ENCODE assay signal across 8 cellular contexts in genomic region chr14:75981426-75981825, GRCh38. TPM values are rescaled to one million over a fixed set of nuclear protein-coding genes. Genes with fewer than 3 reads are reported as not detected.
DNase-seq lines count a peak whose midpoint lies in the region; ATAC-seq and TF ChIP-seq lines count a peak whose summit lies in the region.

No MANE protein-coding gene starts in this region.

- no peaks in the 10 kb centered on the region for H4K20me1 ChIP-seq in PC-3 (ENCODE audit: low read length)

- peak; percentile 19; the same call in 1 of the 2 replicates for TF ChIP-seq CTCF in PC-3 (conservative IDR thresholded peaks at IDR 0.05; ENCODE audit: low read depth, low read length)

- H3K27ac Mint-ChIP-seq in memory B cell = peak overlapping the region; percentile 85

- H3K9ac ChIP-seq in PC-3 (ENCODE audit: low read length) (peak overlapping the region; percentile 96), stomach smooth muscle (ENCODE audit: low read length in 2 of 2) (peak overlapping the region; percentile 78 to 89)

- no peaks in the 10 kb centered on the region for H3K36me3 Mint-ChIP-seq in memory B cell

- no peaks in the 10 kb centered on the region for H3K27me3 ChIP-seq in PC-3 (ENCODE audit: low read length)
- no peaks in the 10 kb centered on the region for H3K27me3 ChIP-seq in stomach smooth muscle (ENCODE audit: control insufficient read depth in 1 of 2, insufficient read depth in 2 of 2, low read length in 2 of 2)

- H3K9me3 Mint-ChIP-seq in memory B cell = no peaks in the 10 kb centered on the region

- DNase-seq in activated CD4-positive, alpha-beta T cell treated with anti-CD3 and anti-CD28 coated beads for 48 hours = peak; percentile 58
- no peak for DNase-seq in activated CD4-positive, alpha-beta T cell treated with anti-CD3 and anti-CD28 coated beads, Interleukin-2, amount 50 U/mL, for 1 hour
- DNase-seq in PC-3 (no peak), caudate nucleus (lab: John Stamatoyannopoulos, UW) (peak in 15 of 61 donors; percentile 19 to 74 (median 56)), memory B cell (ENCODE audit: low spot score in 2 of 2) (peak; percentile 20 to 32), RPMI8226 (no peak)

- H3K4me2 ChIP-seq in PC-3 (ENCODE audit: low read length) = peak overlapping the region; percentile 99

- H3K36me3 ChIP-seq in PC-3 (ENCODE audit: low read depth, low read length) = no peaks in the 10 kb centered on the region
- H3K36me3 ChIP-seq in stomach smooth muscle (ENCODE audit: control insufficient read depth in 2 of 2, insufficient read depth in 2 of 2, low read length in 2 of 2) = no peaks in the 10 kb centered on the region

- CTCF ChIA-PET in PC-3 (lab: Charles Lee) = interaction anchor here (0.8 to 3.1 kb wide), 5 partner anchors 187 to 272 kb away, joined by 3 to 42 read pairs (median 26); no protein-coding TSS in a partner anchor

- H3K9me2 ChIP-seq in PC-3 (replicated peaks; ENCODE audit: low read length) = no peaks in the 10 kb centered on the region

- POLR2A ChIA-PET in PC-3 (lab: Charles Lee; ENCODE audit: unreplicated experiment) = no interaction called here

- H3K27me3 Mint-ChIP-seq in memory B cell = no peaks in the 10 kb centered on the region

- BruUV-seq in PC-3 (replicated peaks; lab: Mats Ljungman, UMichigan) = TSS peak; percentile 83

- H3K27ac ChIP-seq in PC-3 (ENCODE audit: low read length) (peak overlapping the region; percentile 85), caudate nucleus (ENCODE audit: low read depth, low read length) (peak overlapping the region; percentile 90), stomach smooth muscle (ENCODE audit: low read length) (peak overlapping the region; percentile 97)

- peaks cover 22% of the 10 kb centered on the region; the same call in 1 of the 2 replicates for H3K79me2 ChIP-seq in PC-3 (ENCODE audit: low read length)

- H3K9me3 ChIP-seq in PC-3 (ENCODE audit: low read length) (no peaks in the 10 kb centered on the region), stomach smooth muscle (ENCODE audit: control insufficient read depth in 2 of 2, low read length in 2 of 2) (no peaks in the 10 kb centered on the region)

- peak overlapping the region; percentile 99 for H2AFZ ChIP-seq in PC-3 (ENCODE audit: low read length)

- H3K4me3 ChIP-seq in PC-3 (ENCODE audit: low read length) = peak overlapping the region; percentile 96
- peak overlapping the region; percentile 60 to 84 for H3K4me3 ChIP-seq in stomach smooth muscle (ENCODE audit: low read length in 2 of 2)

- H3K4me1 Mint-ChIP-seq in memory B cell = peaks cover 45% of the 10 kb centered on the region

- intact Hi-C loops in PC-3 (cut with micrococcal nuclease) = no loop called here

- H3F3A ChIP-seq in PC-3 (ENCODE audit: low read length, unreplicated experiment) = no peaks in the 10 kb centered on the region

- peaks cover 41% of the 10 kb centered on the region for H3K4me1 ChIP-seq in PC-3 (ENCODE audit: insufficient read depth, low read length)
- peaks cover 56% of the 10 kb centered on the region for H3K4me1 ChIP-seq in stomach smooth muscle (ENCODE audit: control insufficient read depth, insufficient read depth, low read length)

- H3K4me3 Mint-ChIP-seq in memory B cell = peak overlapping the region; percentile 88

- peak; percentile 53 for ATAC-seq in HG02852 (IDR thresholded peaks at IDR 0.05; ENCODE audit: unreplicated experiment)
- peak; percentile 5 for ATAC-seq in PC-3
- peak; percentile 38 for ATAC-seq in memory B cell (ENCODE audit: low read depth)

RNA-seq across cellular contexts. Expression of gene TGFB3, which starts 0.4 kb away (rescaled TPM):
- total RNA-seq in PC-3 (2014; rRNA removed) = 10.2 and 15.5 TPM in 2 replicates

RNA-seq across cellular contexts. Expression of gene IFT43, which starts 4.1 kb away (rescaled TPM):
- 23.7 and 41.3 TPM in 2 replicates for total RNA-seq in PC-3 (2014; rRNA removed)

Comparison
In these comparisons a context has a peak if more than half of its experiments do, and no peak if none do; other contexts are left out.
1. DNase-seq: peak in activated CD4-positive, alpha-beta T cell treated with anti-CD3 and anti-CD28 coated beads for 48 hours (single experiment) and memory B cell (2 of 2); none in activated CD4-positive, alpha-beta T cell treated with anti-CD3 and anti-CD28 coated beads, Interleukin-2, amount 50 U/mL, for 1 hour (single experiment), PC-3 (single experiment) and RPMI8226 (single experiment).
2. Peak in every context shown above with its lines, with median percentiles within 50 percentile points of each other: ATAC-seq and H3K27ac ChIP-seq.